Comparison of ENCODE assay signal across 25 cellular contexts in genomic region chr1:87615917-87616316, GRCh38.
"Had no signal": no experiment of that assay in that cellular context is flagged by ENCODE, and none has a peak within 500 bp of the region (broad histone marks: within the 10 kb centered on the region; RNA-seq: fewer than 3 reads in every experiment).

No MANE protein-coding gene starts in this region.

- H3K9ac ChIP-seq: KMS-11 had no signal

- H3K27me3 ChIP-seq: MG63 had no signal

- H3K27ac ChIP-seq: KMS-11 had no signal

- DNase-seq: activated CD4-positive, alpha-beta T cell treated with anti-CD3 and anti-CD28 coated beads for 48 hours; activated CD4-positive, alpha-beta T cell treated with anti-CD3 and anti-CD28 coated beads, Interleukin-2, amount 50 U/mL, for 4 hours; activated CD4-positive, CD25-positive, alpha-beta regulatory T cell treated with anti-CD3 and anti-CD28 coated beads, Interleukin-2, amount 50 U/mL, for 72 hours; activated CD8-positive, alpha-beta memory T cell treated with anti-CD3 and anti-CD28 coated beads, Interleukin-2, amount 10 ng/mL, durations not matched to agents 7 days and 5 days; activated gamma-delta T cell; activated naive CD4-positive, alpha-beta T cell treated with anti-CD3 and anti-CD28 coated beads for 36 hours; activated T-cell treated with anti-CD3 and anti-CD28 coated beads, Interleukin-2, amount 50 U/mL, for 4 hours; anterior cingulate cortex; MG63; MV-4-11; NCI-H1092 treated with DMSO at 0.1 percent for 48 hours; NCI-H1417 treated with DMSO at 0.1 percent for 48 hours; NCI-H1694; NCI-H2029; NCI-H345; NCI-H510A; NCI-H526 treated with DMSO at 0.1 percent for 48 hours; NCI-H82; NK-92 treated with Interleukin-12 subunit alpha and Interleukin-12 subunit beta, amount 100 ng/mL, for 24 hours; PC-3; SHP77 treated with DMSO at 0.1 percent for 48 hours; T-helper 17 cell; T-helper 9 cell had no signal

- H3K36me3 ChIP-seq: MG63 had no signal

- H3K9me3 ChIP-seq: MG63 had no signal

- H3K4me3 ChIP-seq: MG63 had no signal

- H3K4me2 ChIP-seq: KMS-11 had no signal

- ATAC-seq: activated CD8-positive, alpha-beta memory T cell treated with anti-CD3 and anti-CD28 coated beads, Interleukin-2, amount 10 ng/mL, durations not matched to agents 7 days and 5 days; activated T-cell treated with anti-CD3 and anti-CD28 coated beads, Interleukin-2, amount 50 U/mL, for 4 hours; PC-3; T-helper 17 cell; WTC11 had no signal
